In the genomic region with DNA sequence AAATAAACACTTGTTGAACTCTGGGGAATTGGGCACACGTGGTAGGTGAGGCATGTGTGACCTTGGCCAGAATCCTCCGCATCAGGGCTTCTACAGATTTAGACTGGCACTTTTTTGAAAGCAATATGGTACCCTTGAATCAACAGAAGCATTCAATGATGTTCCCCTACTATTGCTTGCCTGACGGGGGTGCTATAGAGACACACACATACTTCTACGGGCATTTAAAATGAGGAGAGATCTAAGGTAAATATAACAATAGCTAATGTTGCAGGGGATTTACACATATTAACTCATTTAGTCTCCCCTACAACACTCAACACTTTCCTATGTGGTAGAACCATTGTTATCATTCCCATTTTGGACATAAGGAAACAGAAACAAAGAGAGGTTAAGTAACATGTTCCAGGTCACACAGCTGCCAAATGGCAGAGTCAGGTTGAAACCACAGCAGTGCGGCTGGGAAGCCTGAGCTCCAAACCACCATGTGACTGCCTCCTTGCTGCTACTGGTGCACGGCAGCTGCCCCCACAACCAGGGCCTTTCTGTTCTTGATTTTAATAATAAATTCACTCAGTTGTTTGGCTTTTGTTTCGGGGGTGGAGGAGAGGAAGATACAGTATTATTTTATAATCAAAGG, we compare ENCODE assay signal across 9 cellular contexts.
DNase-seq lines count a peak whose midpoint lies in the region; ATAC-seq and TF ChIP-seq lines count a peak whose summit lies in the region.
"Had no signal": no experiment of that assay in that cellular context is flagged by ENCODE, and none has a peak within 500 bp of the region (broad histone marks: within the 10 kb centered on the region; RNA-seq: fewer than 3 reads in every experiment).

No MANE protein-coding gene starts in this region.

- H3K4me2 ChIP-seq in DOHH2 (ENCODE audit: low read length) (no peak overlapping the region), PC-3 (ENCODE audit: low read length) (no peak overlapping the region)

- no peaks in the 10 kb centered on the region for H3K9me3 ChIP-seq in DOHH2 (ENCODE audit: control insufficient read depth, insufficient read depth, low read length)
- no peaks in the 10 kb centered on the region for H3K9me3 ChIP-seq in PC-3 (ENCODE audit: low read length)

- ATAC-seq in GM18873 (IDR thresholded peaks at IDR 0.05; ENCODE audit: low FRiP score, unreplicated experiment) = peak; percentile 85
- ATAC-seq in HG02852 (IDR thresholded peaks at IDR 0.05; ENCODE audit: unreplicated experiment) = peak; percentile 95
- ATAC-seq in PC-3 = no peak

- H3K27ac ChIP-seq in DOHH2 (ENCODE audit: low read depth, low read length) (no peak overlapping the region), PC-3 (ENCODE audit: low read length) (no peak overlapping the region)

- no peak overlapping the region for H3K27ac Mint-ChIP-seq in activated T-helper 2 cell treated with anti-CD3 and anti-CD28 coated beads, Interferon-gamma antibody, Interleukin-2, Interleukin-4, amounts not matched to agents 10 μg/mL and 5 μg/mL and 100 μg/mL, durations not matched to agents 14 hours and 24 hours and 36 hours
- H3K27ac Mint-ChIP-seq: stimulated activated naive CD8-positive, alpha-beta T cell treated with anti-CD3 and anti-CD28 coated beads, Interleukin-15, Interleukin-2, amounts not matched to agents 100 ng/mL and 50 ng/mL, for 24 hours had no signal

- H3K9ac ChIP-seq in PC-3 (ENCODE audit: low read length) = no peak overlapping the region

- H3K9me3 Mint-ChIP-seq in activated T-helper 2 cell treated with anti-CD3 and anti-CD28 coated beads, Interferon-gamma antibody, Interleukin-2, Interleukin-4, amounts not matched to agents 10 μg/mL and 5 μg/mL and 100 μg/mL, durations not matched to agents 14 hours and 24 hours and 36 hours = no peaks in the 10 kb centered on the region
- H3K9me3 Mint-ChIP-seq: stimulated activated naive CD8-positive, alpha-beta T cell treated with anti-CD3 and anti-CD28 coated beads, Interleukin-15, Interleukin-2, amounts not matched to agents 100 ng/mL and 50 ng/mL, for 24 hours had no signal

- no peaks in the 10 kb centered on the region for H3K4me1 ChIP-seq in DOHH2 (ENCODE audit: control insufficient read depth, low read length)
- no peaks in the 10 kb centered on the region; the same call in 1 of the 2 replicates for H3K4me1 ChIP-seq in PC-3 (ENCODE audit: insufficient read depth, low read length)

- CTCF ChIA-PET in PC-3 (lab: Charles Lee) = interaction anchor here (0.5 kb wide), 1 partner anchor 19 kb away, joined by 3 read pairs; no protein-coding TSS in a partner anchor

- H3K27me3 ChIP-seq in DOHH2 (ENCODE audit: control insufficient read depth, low read length) (no peaks in the 10 kb centered on the region; the same call in 1 of the 2 replicates), PC-3 (ENCODE audit: low read length) (no peaks in the 10 kb centered on the region)

- no peaks in the 10 kb centered on the region for H3K36me3 Mint-ChIP-seq in activated T-helper 2 cell treated with anti-CD3 and anti-CD28 coated beads, Interferon-gamma antibody, Interleukin-2, Interleukin-4, amounts not matched to agents 10 μg/mL and 5 μg/mL and 100 μg/mL, durations not matched to agents 14 hours and 24 hours and 36 hours (ENCODE audit: low read depth)

- BruUV-seq in PC-3 (replicated peaks; lab: Mats Ljungman, UMichigan) = no TSS peak

- H3K4me3 ChIP-seq in DOHH2 (ENCODE audit: low read length) (no peak overlapping the region), PC-3 (ENCODE audit: low read length) (no peak overlapping the region)

- no peak overlapping the region for H2AFZ ChIP-seq in PC-3 (ENCODE audit: low read length)

- H4K20me1 ChIP-seq in DOHH2 (ENCODE audit: control insufficient read depth, insufficient read depth, low read depth, low read length) = no peaks in the 10 kb centered on the region
- H4K20me1 ChIP-seq in PC-3 (ENCODE audit: low read length) = no peaks in the 10 kb centered on the region

- H3F3A ChIP-seq in DOHH2 (ENCODE audit: control insufficient read depth, insufficient read depth) (no peaks in the 10 kb centered on the region), PC-3 (ENCODE audit: low read length, unreplicated experiment) (no peaks in the 10 kb centered on the region)

- no peak overlapping the region for H3K4me3 Mint-ChIP-seq in activated T-helper 2 cell treated with anti-CD3 and anti-CD28 coated beads, Interferon-gamma antibody, Interleukin-2, Interleukin-4, amounts not matched to agents 10 μg/mL and 5 μg/mL and 100 μg/mL, durations not matched to agents 14 hours and 24 hours and 36 hours (ENCODE audit: low read depth)
- H3K4me3 Mint-ChIP-seq: stimulated activated naive CD8-positive, alpha-beta T cell treated with anti-CD3 and anti-CD28 coated beads, Interleukin-15, Interleukin-2, amounts not matched to agents 100 ng/mL and 50 ng/mL, for 24 hours had no signal

- H3K27me3 Mint-ChIP-seq in activated T-helper 2 cell treated with anti-CD3 and anti-CD28 coated beads, Interferon-gamma antibody, Interleukin-2, Interleukin-4, amounts not matched to agents 10 μg/mL and 5 μg/mL and 100 μg/mL, durations not matched to agents 14 hours and 24 hours and 36 hours (ENCODE audit: low read depth) = peaks cover 30% of the 10 kb centered on the region
- H3K27me3 Mint-ChIP-seq: stimulated activated naive CD8-positive, alpha-beta T cell treated with anti-CD3 and anti-CD28 coated beads, Interleukin-15, Interleukin-2, amounts not matched to agents 100 ng/mL and 50 ng/mL, for 24 hours had no signal

- H3K36me3 ChIP-seq in DOHH2 (ENCODE audit: control insufficient read depth, low read length) = no peaks in the 10 kb centered on the region
- no peaks in the 10 kb centered on the region for H3K36me3 ChIP-seq in PC-3 (ENCODE audit: low read depth, low read length)

- DNase-seq in PC-3 (no peak), D341Med (ENCODE audit: low spot score) (no peak), amniotic stem cell (lab: John Stamatoyannopoulos, UW) (no peak)
- no peak for DNase-seq in activated T-helper 2 cell treated with anti-CD3 and anti-CD28 coated beads, Interferon-gamma antibody, Interleukin-2, Interleukin-4, amounts not matched to agents 10 μg/mL and 5 μg/mL and 100 μg/mL, durations not matched to agents 14 hours and 24 hours and 36 hours (ENCODE audit: low spot score)
- no peak for DNase-seq in activated CD8-positive, alpha-beta memory T cell treated with anti-CD3 and anti-CD28 coated beads, Interleukin-2, amount 50 U/mL, for 48 hours

- no peaks in the 10 kb centered on the region for H3K79me2 ChIP-seq in DOHH2 (ENCODE audit: control insufficient read depth, low read length)
- H3K79me2 ChIP-seq in PC-3 (ENCODE audit: low read length) = no peaks in the 10 kb centered on the region

- H3K9me2 ChIP-seq in DOHH2 (replicated peaks; ENCODE audit: control insufficient read depth, low read length) (no peaks in the 10 kb centered on the region), PC-3 (replicated peaks; ENCODE audit: low read length) (0 out of 2 replicates have a peak, but pooled peaks cover 6% of the 10 kb centered on the region)

- peaks cover 8% of the 10 kb centered on the region for H3K4me1 Mint-ChIP-seq in activated T-helper 2 cell treated with anti-CD3 and anti-CD28 coated beads, Interferon-gamma antibody, Interleukin-2, Interleukin-4, amounts not matched to agents 10 μg/mL and 5 μg/mL and 100 μg/mL, durations not matched to agents 14 hours and 24 hours and 36 hours (ENCODE audit: low read depth)

- POLR2A ChIA-PET in PC-3 (lab: Charles Lee; ENCODE audit: unreplicated experiment) = no interaction called here

- TF ChIP-seq CTCF in DOHH2 (IDR thresholded peaks at IDR 0.05; ENCODE audit: low read depth, low read length, poor library complexity, severe bottlenecking) = peak; percentile 59
- TF ChIP-seq CTCF in PC-3 (conservative IDR thresholded peaks at IDR 0.05; ENCODE audit: low read depth, low read length) = peak; percentile 54; the same call in 1 of the 2 replicates

- intact Hi-C loops in PC-3 (cut with micrococcal nuclease) = no loop called here
- intact Hi-C loops in activated T-helper 2 cell treated with anti-CD3 and anti-CD28 coated beads, Interferon-gamma antibody, Interleukin-2, Interleukin-4, amounts not matched to agents 10 μg/mL and 5 μg/mL and 100 μg/mL, durations not matched to agents 14 hours and 24 hours and 36 hours (cut with micrococcal nuclease) = no loop called here
